ENCODE assay signal across 5 cellular contexts in the genomic region with DNA sequence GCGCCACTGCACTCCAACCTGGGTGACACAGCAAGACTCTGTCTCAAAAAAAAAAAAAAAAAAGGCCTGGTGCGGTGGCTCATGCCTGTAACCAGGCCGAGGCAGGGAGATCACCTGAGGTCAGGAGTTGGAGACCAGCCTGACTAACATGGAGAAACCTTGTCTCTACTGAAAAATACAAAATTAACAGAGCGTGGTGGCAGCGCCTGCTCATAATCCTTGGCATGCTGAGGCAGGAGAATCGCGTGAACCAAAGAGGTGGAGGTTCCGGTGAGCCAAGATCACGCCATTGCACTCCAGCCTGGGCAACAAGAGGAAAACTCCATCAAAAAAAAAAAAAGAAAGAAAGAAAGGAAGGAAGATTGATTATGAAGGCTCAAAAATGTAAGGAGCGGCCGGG. TPM values are rescaled to one million over a fixed set of nuclear protein-coding genes. Genes with fewer than 3 reads are reported as not detected.
"Had no signal": no experiment of that assay in that cellular context is flagged by ENCODE, and none has a peak within 500 bp of the region (broad histone marks: within the 10 kb centered on the region; RNA-seq: fewer than 3 reads in every experiment).

No MANE protein-coding gene starts in this region.

RNA-seq across cellular contexts. Expression of gene CBY3, which starts 41.5 kb away (rescaled TPM):
- total RNA-seq: LHCN-M2, Peyer's patch, Right ventricle myocardium inferior, SJCRH30, SK-MEL-5 had no signal
